ENCODE assay signal across 11 cellular contexts in genomic region chr9:136900988-136901515, GRCh38. TPM values are rescaled to one million over a fixed set of nuclear protein-coding genes. Genes with fewer than 3 reads are reported as not detected.
DNase-seq lines count a peak whose midpoint lies in the region; ATAC-seq and TF ChIP-seq lines count a peak whose summit lies in the region.
"Had no signal": no experiment of that assay in that cellular context is flagged by ENCODE, and none has a peak within 500 bp of the region (broad histone marks: within the 10 kb centered on the region; RNA-seq: fewer than 3 reads in every experiment).

No MANE protein-coding gene starts in this region.

- H3K4me3 ChIP-seq in SK-N-SH (ENCODE audit: low read depth in 2 of 2, low read length in 1 of 2) (no peak overlapping the region), right cardiac atrium (ENCODE audit: low read length) (no peak overlapping the region)

- no peaks in the 10 kb centered on the region for H3K9me2 ChIP-seq in SK-N-SH

- TF ChIP-seq EP300 in SK-N-SH (IDR thresholded peaks at IDR 0.05; ENCODE audit: borderline replicate concordance in 1 of 2, low read depth in 1 of 2, low read length in 1 of 2) = no peak

- peaks cover 29% of the 10 kb centered on the region for H3F3A ChIP-seq in SK-N-SH (replicated peaks; ENCODE audit: insufficient read depth)

- H3K27me3 ChIP-seq in SK-N-SH (ENCODE audit: insufficient read depth) (no peaks in the 10 kb centered on the region), right cardiac atrium (ENCODE audit: control insufficient read depth, insufficient read depth) (no peaks in the 10 kb centered on the region)
- H3K27me3 ChIP-seq: neutrophil had no signal

- CTCF ChIA-PET in SK-N-SH (lab: Yijun Ruan, JAX) = no interaction called here
- CTCF ChIA-PET in activated CD8-positive, alpha-beta T cell treated with anti-CD3 and anti-CD28 coated beads, Interleukin-2, amount 10 ng/mL, durations not matched to agents 7 days and 5 days (lab: Charles Lee) = interaction anchor here (1.0 to 3.1 kb wide), 4 partner anchors 15 to 133 kb away, joined by 3 to 14 read pairs (median 5); partner anchors contain the start of genes AJM1 and TRAF2

- no peaks in the 10 kb centered on the region for H3K9me3 ChIP-seq in SK-N-SH
- no peaks in the 10 kb centered on the region for H3K9me3 ChIP-seq in right cardiac atrium (ENCODE audit: control insufficient read depth, low read length)
- H3K9me3 ChIP-seq: neutrophil had no signal

- peak overlapping the region; percentile 83 for H3K27ac Mint-ChIP-seq in activated CD8-positive, alpha-beta T cell treated with anti-CD3 and anti-CD28 coated beads, Interleukin-2, amount 10 ng/mL, durations not matched to agents 7 days and 5 days
- H3K27ac Mint-ChIP-seq in stimulated activated naive B cell treated with anti-CD40 and anti-IgM and Interleukin-4, amounts not matched to agents 10 μg/mL and 1 μg/mL and 100 μg/mL, for 72 hours = peak overlapping the region; percentile 98

- no peaks in the 10 kb centered on the region for H3K9me3 Mint-ChIP-seq in activated CD8-positive, alpha-beta T cell treated with anti-CD3 and anti-CD28 coated beads, Interleukin-2, amount 10 ng/mL, durations not matched to agents 7 days and 5 days (ENCODE audit: insufficient read depth)
- H3K9me3 Mint-ChIP-seq in stimulated activated naive B cell treated with anti-CD40 and anti-IgM and Interleukin-4, amounts not matched to agents 10 μg/mL and 1 μg/mL and 100 μg/mL, for 72 hours = peaks cover 2 to 4% of the 10 kb centered on the region in 2 donors

- peaks cover 16 to 18% of the 10 kb centered on the region in 2 experiments for H3K36me3 ChIP-seq in SK-N-SH (replicated peaks in 1 of 2; ENCODE audit: control insufficient read depth in 1 of 2, insufficient read depth in 2 of 2, low read length in 1 of 2)

- 73% methylated on average over 12 of the region's 13 CpGs for WGBS in SK-N-SH (ENCODE audit: low lambda C conversion rate)
- 58% methylated on average over 13 of the region's 13 CpGs for WGBS in right cardiac atrium

- H3K4me2 ChIP-seq in SK-N-SH = peak overlapping the region; percentile 45; the same call in 1 of the 2 replicates

- H3K79me2 ChIP-seq in SK-N-SH (ENCODE audit: insufficient read depth) = peaks cover 22% of the 10 kb centered on the region; the same call in 1 of the 2 replicates

- H3K4me1 ChIP-seq in SK-N-SH (ENCODE audit: control insufficient read depth in 1 of 2, insufficient read depth in 2 of 2, low read depth in 1 of 2, low read length in 1 of 2) (peaks cover 6 to 19% of the 10 kb centered on the region in 2 experiments; a peak in 3 of 4 replicates), right cardiac atrium (ENCODE audit: control insufficient read depth, insufficient read depth, low read length) (peaks cover 16% of the 10 kb centered on the region)

- POLR2A ChIA-PET in SK-N-SH (lab: Yijun Ruan, JAX) = no interaction called here
- POLR2A ChIA-PET in activated CD8-positive, alpha-beta T cell treated with anti-CD3 and anti-CD28 coated beads, Interleukin-2, amount 10 ng/mL, durations not matched to agents 7 days and 5 days (lab: Charles Lee) = interaction anchor here (1.4 to 3.2 kb wide), 3 partner anchors 14 to 26 kb away, joined by 4 to 28 read pairs (median 15); partner anchors contain the start of gene TRAF2

- no peak for TF ChIP-seq CTCF in SK-N-SH (IDR thresholded peaks at IDR 0.05)

- no peak overlapping the region for H3K4me3 Mint-ChIP-seq in activated CD8-positive, alpha-beta T cell treated with anti-CD3 and anti-CD28 coated beads, Interleukin-2, amount 10 ng/mL, durations not matched to agents 7 days and 5 days
- H3K4me3 Mint-ChIP-seq in stimulated activated naive B cell treated with anti-CD40 and anti-IgM and Interleukin-4, amounts not matched to agents 10 μg/mL and 1 μg/mL and 100 μg/mL, for 72 hours = no peak overlapping the region

- H3K36me3 Mint-ChIP-seq in activated CD8-positive, alpha-beta T cell treated with anti-CD3 and anti-CD28 coated beads, Interleukin-2, amount 10 ng/mL, durations not matched to agents 7 days and 5 days (ENCODE audit: low read depth) = peaks cover 44% of the 10 kb centered on the region
- peaks cover 57 to 58% of the 10 kb centered on the region in 2 donors for H3K36me3 Mint-ChIP-seq in stimulated activated naive B cell treated with anti-CD40 and anti-IgM and Interleukin-4, amounts not matched to agents 10 μg/mL and 1 μg/mL and 100 μg/mL, for 72 hours

- no peak for TF ChIP-seq RAD21 in SK-N-SH (IDR thresholded peaks at IDR 0.05; ENCODE audit: low read length)

- ATAC-seq in SK-N-SH treated with all-trans-retinoic acid at 6 μM for 48 hours (no peak), right cardiac atrium (no peak), GM21619 (IDR thresholded peaks at IDR 0.05; ENCODE audit: unreplicated experiment) (no peak)
- ATAC-seq in activated CD8-positive, alpha-beta T cell treated with anti-CD3 and anti-CD28 coated beads, Interleukin-2, amount 10 ng/mL, durations not matched to agents 7 days and 5 days = no peak
- ATAC-seq in stimulated activated naive B cell treated with anti-CD40 and anti-IgM and Interleukin-4, amounts not matched to agents 10 μg/mL and 1 μg/mL and 100 μg/mL, for 72 hours (replicated peaks) = no peak

- peak overlapping the region; percentile 34 to 75; a peak in 3 of 4 replicates for H3K27ac ChIP-seq in SK-N-SH (ENCODE audit: low read depth in 2 of 2, low read length in 1 of 2)
- peak overlapping the region; percentile 25 for H3K27ac ChIP-seq in right cardiac atrium (ENCODE audit: low read length)
- H3K27ac ChIP-seq: neutrophil had no signal

- H4K20me1 ChIP-seq in SK-N-SH (ENCODE audit: insufficient read depth) = no peaks in the 10 kb centered on the region

- H3K9ac ChIP-seq in SK-N-SH = peak overlapping the region; percentile 51; the same call in 1 of the 2 replicates

- H2AFZ ChIP-seq in SK-N-SH (ENCODE audit: low read depth) = no peak overlapping the region

- no peaks in the 10 kb centered on the region for H3K27me3 Mint-ChIP-seq in activated CD8-positive, alpha-beta T cell treated with anti-CD3 and anti-CD28 coated beads, Interleukin-2, amount 10 ng/mL, durations not matched to agents 7 days and 5 days (ENCODE audit: low read depth)
- H3K27me3 Mint-ChIP-seq in stimulated activated naive B cell treated with anti-CD40 and anti-IgM and Interleukin-4, amounts not matched to agents 10 μg/mL and 1 μg/mL and 100 μg/mL, for 72 hours = no peaks in the 10 kb centered on the region

- intact Hi-C loops in right cardiac atrium (cut with DNase I) = no loop called here

- DNase-seq in SK-N-SH (no peak), right cardiac atrium (no peak), Ammon's horn (ENCODE audit: low spot score) (no peak)
- DNase-seq in activated CD8-positive, alpha-beta T cell treated with anti-CD3 and anti-CD28 coated beads, Interleukin-2, amount 10 ng/mL, durations not matched to agents 7 days and 5 days = no peak
- DNase-seq in stimulated activated naive B cell treated with anti-CD40 and anti-IgM and Interleukin-4, amounts not matched to agents 10 μg/mL and 1 μg/mL and 100 μg/mL, for 72 hours = no peak
- no peak for DNase-seq in activated effector memory CD4-positive, alpha-beta T cell treated with Interleukin-2 at 50 U/mL for 16 hours
- DNase-seq: erythroblast had no signal

- peaks cover 35% of the 10 kb centered on the region for H3K4me1 Mint-ChIP-seq in activated CD8-positive, alpha-beta T cell treated with anti-CD3 and anti-CD28 coated beads, Interleukin-2, amount 10 ng/mL, durations not matched to agents 7 days and 5 days (ENCODE audit: low read depth)
- peaks cover 36 to 79% of the 10 kb centered on the region in 2 donors for H3K4me1 Mint-ChIP-seq in stimulated activated naive B cell treated with anti-CD40 and anti-IgM and Interleukin-4, amounts not matched to agents 10 μg/mL and 1 μg/mL and 100 μg/mL, for 72 hours

TF ChIP-seq in SK-N-SH, 30 proteins besides CTCF, POLR2A, EP300 and RAD21 (continues in another document):
- TF ChIP-seq FOSL2 (IDR thresholded peaks at IDR 0.05; ENCODE audit: borderline replicate concordance, low read depth) = peak; percentile 7; the same call in 1 of the 2 replicates

RNA-seq across cellular contexts. Expression of gene TRAF2, which starts 14.7 kb away (rescaled TPM):
- polyA plus RNA-seq in SK-N-SH (2012; rRNA removed) = 13.3 and 15.4 TPM in 2 replicates
- polyA plus RNA-seq in SK-N-SH (2012; cell fraction: cytosol; rRNA removed) = 4.9 and 8.3 TPM in 2 replicates
- polyA plus RNA-seq in SK-N-SH (2012; cell fraction: nucleus; rRNA removed) = 35.0 and 39.8 TPM in 2 replicates
- total RNA-seq in activated CD8-positive, alpha-beta T cell treated with anti-CD3 and anti-CD28 coated beads, Interleukin-2, amount 10 ng/mL, durations not matched to agents 7 days and 5 days = 10 to 100 TPM; 48.5 to 57.2 TPM
- 10 to 100 TPM in 1 of 4 donors, 1 to 10 TPM in 3; 6.1 to 10.2 (median 8.6) TPM for total RNA-seq in right cardiac atrium
- polyA plus RNA-seq in right cardiac atrium = 6.7 TPM

RNA-seq across cellular contexts. Expression of gene EDF1, which starts 34.9 kb away (rescaled TPM):
- polyA plus RNA-seq in SK-N-SH (2012; rRNA removed) (756 and 1,070 TPM in 2 replicates), right cardiac atrium (417 TPM)
- 867 and 896 TPM in 2 replicates for polyA plus RNA-seq in SK-N-SH (2012; cell fraction: cytosol; rRNA removed)
- polyA plus RNA-seq in SK-N-SH (2012; cell fraction: nucleus; rRNA removed) = 430 and 459 TPM in 2 replicates
- total RNA-seq in activated CD8-positive, alpha-beta T cell treated with anti-CD3 and anti-CD28 coated beads, Interleukin-2, amount 10 ng/mL, durations not matched to agents 7 days and 5 days = 100 to 1,000 TPM; 279 to 310 TPM
- total RNA-seq in right cardiac atrium = 100 to 1,000 TPM; 279 to 331 (median 301) TPM

RNA-seq across cellular contexts. Expression of gene FBXW5, which starts 43.5 kb away (rescaled TPM):
- 78.9 and 85.5 TPM in 2 replicates for polyA plus RNA-seq in SK-N-SH (2012; rRNA removed)
- 20.0 and 39.4 TPM in 2 replicates for polyA plus RNA-seq in SK-N-SH (2012; cell fraction: cytosol; rRNA removed)
- polyA plus RNA-seq in SK-N-SH (2012; cell fraction: nucleus; rRNA removed) = 328 and 386 TPM in 2 replicates
- total RNA-seq in activated CD8-positive, alpha-beta T cell treated with anti-CD3 and anti-CD28 coated beads, Interleukin-2, amount 10 ng/mL, durations not matched to agents 7 days and 5 days = 100 to 1,000 TPM; 103 to 104 TPM
- 100 to 1,000 TPM; 108 to 139 (median 120) TPM for total RNA-seq in right cardiac atrium
- 150 TPM for polyA plus RNA-seq in right cardiac atrium

RNA-seq across cellular contexts. Expression of gene C8G, which starts 44.0 kb away (rescaled TPM):
- polyA plus RNA-seq in SK-N-SH (2012; rRNA removed) (0.28 and 0.49 TPM in 2 replicates), right cardiac atrium (1.4 TPM)
- polyA plus RNA-seq in SK-N-SH (2012; cell fraction: cytosol; rRNA removed) = 0.12 and 0.29 TPM in 2 replicates
- polyA plus RNA-seq in SK-N-SH (2012; cell fraction: nucleus; rRNA removed) = 5.5 and 7.4 TPM in 2 replicates
- total RNA-seq in activated CD8-positive, alpha-beta T cell treated with anti-CD3 and anti-CD28 coated beads, Interleukin-2, amount 10 ng/mL, durations not matched to agents 7 days and 5 days = 1 to 10 TPM; 1.4 to 1.5 TPM
- total RNA-seq in right cardiac atrium = 1 to 10 TPM; 1.0 to 1.8 (median 1.4) TPM
- total RNA-seq: temporal lobe had no signal

RNA-seq across cellular contexts. Expression of gene MAMDC4, which starts 48.9 kb away (rescaled TPM):
- polyA plus RNA-seq in SK-N-SH (2012; rRNA removed) (4.2 and 5.0 TPM in 2 replicates), right cardiac atrium (5.2 TPM)
- 0.45 and 0.63 TPM in 2 replicates for polyA plus RNA-seq in SK-N-SH (2012; cell fraction: cytosol; rRNA removed)
- 46.4 and 69.8 TPM in 2 replicates for polyA plus RNA-seq in SK-N-SH (2012; cell fraction: nucleus; rRNA removed)
- total RNA-seq in activated CD8-positive, alpha-beta T cell treated with anti-CD3 and anti-CD28 coated beads, Interleukin-2, amount 10 ng/mL, durations not matched to agents 7 days and 5 days = 10 to 100 TPM; 14.7 to 15.8 TPM
- total RNA-seq in right cardiac atrium = 10 to 100 TPM in 1 of 4 donors, 1 to 10 TPM in 3; 3.0 to 10.8 (median 5.8) TPM

Comparison
In these comparisons a context has a peak if more than half of its experiments do, and no peak if none do; other contexts are left out.
1. RNA of gene TRAF2, which starts 14.7 kb away (total RNA-seq): 48.5 to 57.2 TPM in activated CD8-positive, alpha-beta T cell treated with anti-CD3 and anti-CD28 coated beads, Interleukin-2, amount 10 ng/mL, durations not matched to agents 7 days and 5 days; 6.1 to 10.2 TPM in right cardiac atrium; every median in the first group is over 4 times any median in the second.